Comparison of ENCODE assay signal across 8 cellular contexts in genomic region chr9:136947955-136948510, GRCh38. TPM values are rescaled to one million over a fixed set of nuclear protein-coding genes. Genes with fewer than 3 reads are reported as not detected.
DNase-seq lines count a peak whose midpoint lies in the region; ATAC-seq, FAIRE-seq and TF ChIP-seq lines count a peak whose summit lies in the region.

No MANE protein-coding gene starts in this region.

- H3K9me3 ChIP-seq in GM12878 (replicated peaks; ENCODE audit: control insufficient read depth, insufficient read depth, low read length) (no peaks in the 10 kb centered on the region), keratinocyte (ENCODE audit: control insufficient read depth, low read depth, low read length) (no peaks in the 10 kb centered on the region), thoracic aorta (no peaks in the 10 kb centered on the region)

- FAIRE-seq in GM12878 (lab: Jason Lieb, UNC) (no peak), keratinocyte (lab: Jason Lieb, UNC) (peak; percentile 17)

- in situ Hi-C loops in GM12878 (cut with MboI), result loop anchor here (5.0 kb wide), 1 partner anchor 89 kb away; no protein-coding TSS in a partner anchor

- no peaks in the 10 kb centered on the region for H4K20me1 ChIP-seq in GM12878 (ENCODE audit: control insufficient read depth, insufficient read depth)
- H4K20me1 ChIP-seq in keratinocyte (ENCODE audit: control insufficient read depth, extremely low read depth, insufficient read depth, low read length), result no peaks in the 10 kb centered on the region

- H3K4me3 ChIP-seq in GM12878 (no peak overlapping the region), keratinocyte (ENCODE audit: control insufficient read depth in 2 of 3, extremely low read depth in 1 of 3, insufficient read depth in 2 of 3, low read depth in 1 of 3, low read length in 3 of 3) (no peak overlapping the region), thoracic aorta (no peak overlapping the region)

- 0 out of 3 replicates have a peak, but pooled peaks have one; percentile 8 for ATAC-seq in GM12878
- ATAC-seq in thoracic aorta (ENCODE audit: insufficient number of reproducible peaks, low FRiP score, low read depth), result no peak
- no peak for ATAC-seq in HG02642 (IDR thresholded peaks at IDR 0.05; ENCODE audit: poor library complexity, unreplicated experiment)

- no peak overlapping the region for H3K9ac ChIP-seq in GM12878 (ENCODE audit: control insufficient read depth, insufficient read depth, low read length)
- H3K9ac ChIP-seq in keratinocyte (ENCODE audit: control insufficient read depth, extremely low read depth, insufficient read depth, low read length), result no peak overlapping the region

- RAD21 ChIA-PET in GM12878 (lab: Charles Lee; ENCODE audit: unreplicated experiment), result interaction anchor here (0.6 to 2.1 kb wide), 19 partner anchors 12 to 203 kb away, joined by 3 to 109 read pairs (median 6); partner anchors contain the start of genes AJM1, CLIC3, FUT7 and NPDC1

- H3K9me1 ChIP-seq in keratinocyte (ENCODE audit: control insufficient read depth, extremely low read depth, insufficient read depth, low read length), result no peaks in the 10 kb centered on the region

- TF ChIP-seq POLR2A in GM12878 (IDR thresholded peaks at IDR 0.05; ENCODE audit: low read depth, low read length), result no peak

- H3K4me2 ChIP-seq in GM12878 (ENCODE audit: control insufficient read depth, insufficient read depth), result no peak overlapping the region
- H3K4me2 ChIP-seq in keratinocyte (ENCODE audit: control insufficient read depth, extremely low read depth, insufficient read depth, low read depth, low read length), result no peak overlapping the region

- DNase-seq in DMS53 (lab: John Stamatoyannopoulos, UW) (peak; percentile 39), DMS53 treated with DMSO at 0.1 percent for 48 hours (lab: John Stamatoyannopoulos, UW; ENCODE audit: unreplicated experiment) (no peak), GM12878 (ENCODE audit: low read depth, low spot score) (no peak), keratinocyte (ENCODE audit: low read depth, low spot score) (no peak), thoracic aorta (ENCODE audit: low spot score) (no peak)
- DNase-seq in effector CD8-positive, alpha-beta T cell (lab: John Stamatoyannopoulos, UW), result no peak

- BruUV-seq in GM12878 (replicated peaks; lab: Mats Ljungman, UMichigan), result no TSS peak

- peaks cover 10% of the 10 kb centered on the region for H3K4me1 ChIP-seq in GM12878 (ENCODE audit: control insufficient read depth, insufficient read depth, low read length)
- peaks cover 19% of the 10 kb centered on the region for H3K4me1 ChIP-seq in keratinocyte (ENCODE audit: control insufficient read depth, extremely low read depth, insufficient read depth, low read length)
- H3K4me1 ChIP-seq in thoracic aorta (ENCODE audit: control insufficient read depth in 1 of 2, low read depth in 2 of 2), result peaks cover 18 to 34% of the 10 kb centered on the region in 2 donors

- SMC1A ChIA-PET in GM12878 (lab: Charles Lee; ENCODE audit: uncharacterized antibody, unreplicated experiment), result interaction anchor here (0.8 to 2.4 kb wide), 16 partner anchors 18 to 253 kb away, joined by 3 to 77 read pairs (median 4); partner anchors contain the start of genes FUT7, NPDC1, PAXX and TPRN

- intact Hi-C loops in GM12878 (cut with micrococcal nuclease; ENCODE audit: unreplicated experiment), result loop anchor here (1.0 to 10.0 kb wide), 2 partner anchors 87 to 153 kb away; partner anchors contain the start of genes CCDC183 and TMEM141

- no peaks in the 10 kb centered on the region for H3K36me3 ChIP-seq in GM12878 (ENCODE audit: control insufficient read depth in 2 of 2, insufficient read depth in 2 of 2, low read length in 1 of 2)
- no peaks in the 10 kb centered on the region for H3K36me3 ChIP-seq in keratinocyte (ENCODE audit: control insufficient read depth in 2 of 2, extremely low read depth in 1 of 2, insufficient read depth in 2 of 2, low read length in 2 of 2)
- no peaks in the 10 kb centered on the region for H3K36me3 ChIP-seq in thoracic aorta

- CTCF ChIA-PET in GM12878 (lab: Yijun Ruan, JAX), result interaction anchor here (0.6 to 3.5 kb wide), 42 partner anchors 12 to 182 kb away, joined by 3 to 163 read pairs (median 5); partner anchors contain the start of genes ABCA2, AJM1, CLIC3 and FUT7

- peak; percentile 65 for TF ChIP-seq RAD21 in GM12878 (IDR thresholded peaks at IDR 0.05; ENCODE audit: insufficient read depth, low read depth, low read length)

- 41% methylated on average over 15 of the region's 15 CpGs for WGBS in GM12878 (ENCODE audit: insufficient coverage, insufficient replicate concordance, low lambda C conversion rate, missing lambda C conversion rate)

- H3K27ac ChIP-seq in GM12878 (ENCODE audit: control insufficient read depth, insufficient read depth) (no peak overlapping the region), keratinocyte (ENCODE audit: control insufficient read depth, insufficient read depth, low read length) (no peak overlapping the region), thoracic aorta (no peak overlapping the region)

- H2AFZ ChIP-seq in GM12878 (ENCODE audit: control insufficient read depth, low read depth, low read length) (no peak overlapping the region), keratinocyte (ENCODE audit: control insufficient read depth, low read length) (no peak overlapping the region)

- no peak for TF ChIP-seq EP300 in GM12878 (IDR thresholded peaks at IDR 0.05; ENCODE audit: borderline replicate concordance in 1 of 2, control insufficient read depth in 1 of 2, low read depth in 2 of 2, low read length in 2 of 2)

- POLR2A ChIA-PET in GM12878 (lab: Charles Lee), result interaction anchor here (0.9 to 3.0 kb wide), 2 partner anchors 44 to 87 kb away, joined by 3 to 19 read pairs; partner anchors contain the start of gene PAXX

- H3K27me3 ChIP-seq in GM12878 (replicated peaks in 1 of 2; ENCODE audit: control insufficient read depth in 2 of 2, insufficient read depth in 2 of 2, low read length in 1 of 2) (no peaks in the 10 kb centered on the region), keratinocyte (ENCODE audit: control insufficient read depth, extremely low read depth, insufficient read depth, low read length) (no peaks in the 10 kb centered on the region), thoracic aorta (replicated peaks; ENCODE audit: insufficient read depth) (no peaks in the 10 kb centered on the region)

- dilution Hi-C loops in keratinocyte (cut with MboI; ENCODE audit: extremely low pct_ligation_motif_present, low sequenced_read_pairs), result loop anchor here (25.0 kb wide), 1 partner anchor 136 kb away; the partner anchor contains the start of gene RABL6

- TF ChIP-seq CTCF in LNCAP (IDR thresholded peaks at IDR 0.05) (peak; percentile 31; the same call in 1 of the 2 replicates), GM12878 (IDR thresholded peaks at IDR 0.05 in 2 of 3, conservative IDR thresholded peaks at IDR 0.05 in 1 of 3; ENCODE audit: control insufficient read depth in 2 of 3, extremely low read depth in 1 of 3, insufficient read depth in 1 of 3, low read depth in 3 of 3, low read length in 3 of 3) (peak; percentile 56 to 75 (median 65)), keratinocyte (optimal IDR thresholded peaks at IDR 0.05 in 1 of 3, IDR thresholded peaks at IDR 0.05 in 1 of 3, conservative IDR thresholded peaks at IDR 0.05 in 1 of 3; ENCODE audit: extremely low read depth in 1 of 3, insufficient read depth in 2 of 3, low read length in 3 of 3) (peak in 2 of 3 experiments; percentile 12 to 43), thoracic aorta (IDR thresholded peaks at IDR 0.05) (peak; percentile 29)

- H3K79me2 ChIP-seq in GM12878 (ENCODE audit: control insufficient read depth, insufficient read depth, low read length), result peaks cover 13% of the 10 kb centered on the region
- peaks cover 12% of the 10 kb centered on the region for H3K79me2 ChIP-seq in keratinocyte (ENCODE audit: control insufficient read depth, insufficient read depth, low read length)

RNA-seq across cellular contexts. Expression of gene C8G, which starts 3.0 kb away (rescaled TPM):
- not detected in 2 replicates for total RNA-seq in GM12878 (2013; cell fraction: nucleolus; rRNA removed)
- total RNA-seq in GM12878 (2014; rRNA removed) (not detected in 2 replicates), GM12878 (2014; rRNA removed; fragmentation: Illumina TruSeq; extraction: Trizol) (not detected in 2 replicates), GM12878 (2021) (0.64 and 0.69 TPM in 2 replicates), thoracic aorta (not detected)
- not detected for polyA plus RNA-seq in GM12878 (2011; ENCODE audit: low read depth)
- polyA plus RNA-seq in GM12878 (2011; rRNA removed) (not detected in 2 replicates), GM12878 (2014; fragmentation: Illumina TruSeq; extraction: Trizol) (not detected in 2 replicates), GM12878 (2014; fragmentation: Nextera tagmentation; extraction: Ambion mirVana) (not detected), GM12878 (2014; rRNA removed) (0.26 and 1.5 TPM in 2 replicates), GM12878 (2016; fragmentation: Nextera tagmentation; extraction: Ambion mirVana) (under 1 TPM in 1 of 2 experiments, not detected in 1; 0.50 TPM), keratinocyte (0.24 to 0.72 TPM (median 0.32 TPM) in 3 replicates)
- polyA plus RNA-seq in GM12878 (2011; cell fraction: cytosol; rRNA removed), result 0.23 TPM in 1 of 2 replicates, not detected in the other
- polyA plus RNA-seq in GM12878 (2011; cell fraction: nucleus; rRNA removed), result 1.4 and 2.9 TPM in 2 replicates
- 1.4 TPM in 1 of 2 replicates, not detected in the other for polyA plus RNA-seq in GM12878 (2012)
- polyA minus RNA-seq in GM12878 (2011; rRNA and poly(A)+ RNA removed), result not detected in 2 replicates
- not detected in 2 replicates for polyA minus RNA-seq in GM12878 (2011; cell fraction: cytosol; rRNA and poly(A)+ RNA removed)
- 1.1 TPM in 1 of 2 replicates, not detected in the other for polyA minus RNA-seq in GM12878 (2011; cell fraction: nucleus; rRNA and poly(A)+ RNA removed)
- polyA plus RNA-seq in keratinocyte (2011; ENCODE audit: low read depth), result not detected
- polyA plus RNA-seq in keratinocyte (2011; cell fraction: cytosol; rRNA removed), result 0.42 TPM in 1 of 2 replicates, not detected in the other
- 0.74 and 1.0 TPM in 2 replicates for polyA plus RNA-seq in keratinocyte (2011; cell fraction: nucleus; rRNA removed)
- polyA plus RNA-seq in keratinocyte (2012; ENCODE audit: low replicate concordance), result not detected in 2 replicates
- not detected in 3 replicates for polyA minus RNA-seq in keratinocyte
- polyA minus RNA-seq in keratinocyte (2011; cell fraction: cytosol; rRNA and poly(A)+ RNA removed), result not detected
- polyA minus RNA-seq in keratinocyte (2011; cell fraction: nucleus; rRNA and poly(A)+ RNA removed), result not detected in 2 replicates

RNA-seq across cellular contexts. Expression of gene FBXW5, which starts 3.5 kb away (rescaled TPM):
- 60.6 and 82.0 TPM in 2 replicates for total RNA-seq in GM12878 (2013; cell fraction: nucleolus; rRNA removed)
- total RNA-seq in GM12878 (2014; rRNA removed) (84.3 and 97.3 TPM in 2 replicates), GM12878 (2014; rRNA removed; fragmentation: Illumina TruSeq; extraction: Trizol) (11.7 and 15.5 TPM in 2 replicates), GM12878 (2021) (70.4 and 73.0 TPM in 2 replicates), thoracic aorta (100 to 1,000 TPM; 176 to 383 TPM)
- polyA plus RNA-seq in GM12878 (2011; ENCODE audit: low read depth), result 15.5 TPM
- polyA plus RNA-seq in GM12878 (2011; rRNA removed) (10.6 and 29.8 TPM in 2 replicates), GM12878 (2014; fragmentation: Illumina TruSeq; extraction: Trizol) (0.68 and 5.0 TPM in 2 replicates), GM12878 (2014; fragmentation: Nextera tagmentation; extraction: Ambion mirVana) (1 to 10 TPM in 1 of 2 experiments, under 1 TPM in 1; 0.21 to 1.4 TPM), GM12878 (2014; rRNA removed) (67.3 and 79.6 TPM in 2 replicates), GM12878 (2016; fragmentation: Nextera tagmentation; extraction: Ambion mirVana) (10 to 100 TPM; 59.2 to 63.4 TPM), keratinocyte (23.0 to 47.2 TPM (median 34.5 TPM) in 3 replicates)
- polyA plus RNA-seq in GM12878 (2011; cell fraction: cytosol; rRNA removed), result 60.0 and 119 TPM in 2 replicates
- polyA plus RNA-seq in GM12878 (2011; cell fraction: nucleus; rRNA removed), result 295 and 360 TPM in 2 replicates
- 45.0 and 50.4 TPM in 2 replicates for polyA plus RNA-seq in GM12878 (2012)
- polyA minus RNA-seq in GM12878 (2011; rRNA and poly(A)+ RNA removed), result 42.2 and 81.4 TPM in 2 replicates
- 67.9 and 75.6 TPM in 2 replicates for polyA minus RNA-seq in GM12878 (2011; cell fraction: cytosol; rRNA and poly(A)+ RNA removed)
- polyA minus RNA-seq in GM12878 (2011; cell fraction: nucleus; rRNA and poly(A)+ RNA removed), result 52.3 and 85.2 TPM in 2 replicates
- polyA plus RNA-seq in keratinocyte (2011; ENCODE audit: low read depth), result 11.3 TPM
- 15.5 and 43.2 TPM in 2 replicates for polyA plus RNA-seq in keratinocyte (2011; cell fraction: cytosol; rRNA removed)
- 37.0 and 53.7 TPM in 2 replicates for polyA plus RNA-seq in keratinocyte (2011; cell fraction: nucleus; rRNA removed)
- polyA plus RNA-seq in keratinocyte (2012; ENCODE audit: low replicate concordance), result 27.3 and 49.9 TPM in 2 replicates
- polyA minus RNA-seq in keratinocyte, result 41.1 to 90.0 TPM (median 44.6 TPM) in 3 replicates
- polyA minus RNA-seq in keratinocyte (2011; cell fraction: cytosol; rRNA and poly(A)+ RNA removed), result 151 TPM
- polyA minus RNA-seq in keratinocyte (2011; cell fraction: nucleus; rRNA and poly(A)+ RNA removed), result 27.7 and 39.5 TPM in 2 replicates

RNA-seq across cellular contexts. Expression of gene LCN12, which starts 4.0 kb away (rescaled TPM):
- 1.1 and 2.4 TPM in 2 replicates for total RNA-seq in GM12878 (2013; cell fraction: nucleolus; rRNA removed)
- total RNA-seq in GM12878 (2014; rRNA removed), result 0.40 TPM in 1 of 2 replicates, not detected in the other
- total RNA-seq in GM12878 (2014; rRNA removed; fragmentation: Illumina TruSeq; extraction: Trizol), result not detected in 2 replicates
- 0.64 TPM in 1 of 2 replicates, not detected in the other for total RNA-seq in GM12878 (2021)
- not detected for polyA plus RNA-seq in GM12878 (2011; ENCODE audit: low read depth)
- polyA plus RNA-seq in GM12878 (2011; rRNA removed), result 0.20 and 0.48 TPM in 2 replicates
- polyA plus RNA-seq in GM12878 (2011; cell fraction: cytosol; rRNA removed), result 0.07 and 0.42 TPM in 2 replicates
- polyA plus RNA-seq in GM12878 (2011; cell fraction: nucleus; rRNA removed), result 11.8 and 13.0 TPM in 2 replicates
- polyA plus RNA-seq in GM12878 (2012), result 0.72 and 0.74 TPM in 2 replicates
- polyA plus RNA-seq in GM12878 (2014; fragmentation: Illumina TruSeq; extraction: Trizol), result 0.25 TPM in 1 of 2 replicates, not detected in the other
- polyA plus RNA-seq in GM12878 (2014; fragmentation: Nextera tagmentation; extraction: Ambion mirVana), result not detected
- 0.06 and 0.41 TPM in 2 replicates for polyA plus RNA-seq in GM12878 (2014; rRNA removed)
- under 1 TPM; 0.33 to 0.44 TPM for polyA plus RNA-seq in GM12878 (2016; fragmentation: Nextera tagmentation; extraction: Ambion mirVana)
- 0.22 and 0.26 TPM in 2 replicates for polyA minus RNA-seq in GM12878 (2011; rRNA and poly(A)+ RNA removed)
- not detected in 2 replicates for polyA minus RNA-seq in GM12878 (2011; cell fraction: cytosol; rRNA and poly(A)+ RNA removed)
- 1.2 and 2.8 TPM in 2 replicates for polyA minus RNA-seq in GM12878 (2011; cell fraction: nucleus; rRNA and poly(A)+ RNA removed)
- 0.22 TPM in 1 of 3 replicates, not detected in the others for polyA plus RNA-seq in keratinocyte
- polyA plus RNA-seq in keratinocyte (2011; ENCODE audit: low read depth), result not detected
- polyA plus RNA-seq in keratinocyte (2011; cell fraction: cytosol; rRNA removed), result not detected in 2 replicates
- polyA plus RNA-seq in keratinocyte (2011; cell fraction: nucleus; rRNA removed), result 0.18 and 0.81 TPM in 2 replicates
- not detected in 2 replicates for polyA plus RNA-seq in keratinocyte (2012; ENCODE audit: low replicate concordance)
- not detected in 3 replicates for polyA minus RNA-seq in keratinocyte
- not detected for polyA minus RNA-seq in keratinocyte (2011; cell fraction: cytosol; rRNA and poly(A)+ RNA removed)
- not detected in 2 replicates for polyA minus RNA-seq in keratinocyte (2011; cell fraction: nucleus; rRNA and poly(A)+ RNA removed)
- total RNA-seq in thoracic aorta, result under 1 TPM in 1 of 2 donors, not detected in 1; 0.27 TPM

RNA-seq across cellular contexts. Expression of gene PTGDS, which starts 29.3 kb away (rescaled TPM):
- total RNA-seq in GM12878 (2013; cell fraction: nucleolus; rRNA removed), result not detected in 2 replicates
- total RNA-seq in GM12878 (2014; rRNA removed) (not detected in 2 replicates), GM12878 (2014; rRNA removed; fragmentation: Illumina TruSeq; extraction: Trizol) (not detected in 2 replicates), GM12878 (2021) (not detected in 2 replicates), thoracic aorta (10 to 100 TPM; 66.1 to 89.5 TPM)
- not detected for polyA plus RNA-seq in GM12878 (2011; ENCODE audit: low read depth)
- polyA plus RNA-seq in GM12878 (2011; rRNA removed) (not detected in 2 replicates), GM12878 (2014; fragmentation: Illumina TruSeq; extraction: Trizol) (not detected in 2 replicates), GM12878 (2014; fragmentation: Nextera tagmentation; extraction: Ambion mirVana) (not detected), GM12878 (2014; rRNA removed) (not detected in 2 replicates), GM12878 (2016; fragmentation: Nextera tagmentation; extraction: Ambion mirVana) (not detected), keratinocyte (not detected in 3 replicates)
- polyA plus RNA-seq in GM12878 (2011; cell fraction: cytosol; rRNA removed), result not detected in 2 replicates
- polyA plus RNA-seq in GM12878 (2011; cell fraction: nucleus; rRNA removed), result not detected in 2 replicates
- not detected in 2 replicates for polyA plus RNA-seq in GM12878 (2012)
- not detected in 2 replicates for polyA minus RNA-seq in GM12878 (2011; rRNA and poly(A)+ RNA removed)
- not detected in 2 replicates for polyA minus RNA-seq in GM12878 (2011; cell fraction: cytosol; rRNA and poly(A)+ RNA removed)
- not detected in 2 replicates for polyA minus RNA-seq in GM12878 (2011; cell fraction: nucleus; rRNA and poly(A)+ RNA removed)
- polyA plus RNA-seq in keratinocyte (2011; ENCODE audit: low read depth), result not detected
- polyA plus RNA-seq in keratinocyte (2011; cell fraction: cytosol; rRNA removed), result not detected in 2 replicates
- polyA plus RNA-seq in keratinocyte (2011; cell fraction: nucleus; rRNA removed), result not detected in 2 replicates
- polyA plus RNA-seq in keratinocyte (2012; ENCODE audit: low replicate concordance), result 0.39 TPM in 1 of 2 replicates, not detected in the other
- polyA minus RNA-seq in keratinocyte, result not detected in 3 replicates
- not detected for polyA minus RNA-seq in keratinocyte (2011; cell fraction: cytosol; rRNA and poly(A)+ RNA removed)
- not detected in 2 replicates for polyA minus RNA-seq in keratinocyte (2011; cell fraction: nucleus; rRNA and poly(A)+ RNA removed)

RNA-seq across cellular contexts. Expression of gene LCNL1, which starts 34.8 kb away (rescaled TPM):
- total RNA-seq in GM12878 (2013; cell fraction: nucleolus; rRNA removed), result not detected in 2 replicates
- not detected in 2 replicates for total RNA-seq in GM12878 (2014; rRNA removed)
- total RNA-seq in GM12878 (2014; rRNA removed; fragmentation: Illumina TruSeq; extraction: Trizol), result not detected in 2 replicates
- total RNA-seq in GM12878 (2021), result not detected in 2 replicates
- not detected for polyA plus RNA-seq in GM12878 (2011; ENCODE audit: low read depth)
- polyA plus RNA-seq in GM12878 (2011; rRNA removed), result not detected in 2 replicates
- polyA plus RNA-seq in GM12878 (2011; cell fraction: cytosol; rRNA removed), result not detected in 2 replicates
- not detected in 2 replicates for polyA plus RNA-seq in GM12878 (2011; cell fraction: nucleus; rRNA removed)
- polyA plus RNA-seq in GM12878 (2012), result not detected in 2 replicates
- polyA plus RNA-seq in GM12878 (2014; fragmentation: Illumina TruSeq; extraction: Trizol), result not detected in 2 replicates
- polyA plus RNA-seq in GM12878 (2014; fragmentation: Nextera tagmentation; extraction: Ambion mirVana), result not detected
- not detected in 2 replicates for polyA plus RNA-seq in GM12878 (2014; rRNA removed)
- polyA plus RNA-seq in GM12878 (2016; fragmentation: Nextera tagmentation; extraction: Ambion mirVana), result not detected
- not detected in 2 replicates for polyA minus RNA-seq in GM12878 (2011; rRNA and poly(A)+ RNA removed)
- not detected in 2 replicates for polyA minus RNA-seq in GM12878 (2011; cell fraction: cytosol; rRNA and poly(A)+ RNA removed)
- not detected in 2 replicates for polyA minus RNA-seq in GM12878 (2011; cell fraction: nucleus; rRNA and poly(A)+ RNA removed)
- not detected in 3 replicates for polyA plus RNA-seq in keratinocyte
- not detected for polyA plus RNA-seq in keratinocyte (2011; ENCODE audit: low read depth)
- not detected in 2 replicates for polyA plus RNA-seq in keratinocyte (2011; cell fraction: cytosol; rRNA removed)
- not detected in 2 replicates for polyA plus RNA-seq in keratinocyte (2011; cell fraction: nucleus; rRNA removed)
- not detected in 2 replicates for polyA plus RNA-seq in keratinocyte (2012; ENCODE audit: low replicate concordance)
- polyA minus RNA-seq in keratinocyte, result not detected in 3 replicates
- polyA minus RNA-seq in keratinocyte (2011; cell fraction: cytosol; rRNA and poly(A)+ RNA removed), result not detected
- not detected in 2 replicates for polyA minus RNA-seq in keratinocyte (2011; cell fraction: nucleus; rRNA and poly(A)+ RNA removed)
- total RNA-seq in thoracic aorta, result not detected
